Comparison of ENCODE assay signal across 15 cellular contexts in genomic region chr13:41639955-41640780, GRCh38.
DNase-seq lines count a peak whose midpoint lies in the region; TF ChIP-seq lines count a peak whose summit lies in the region.
"Had no signal": no experiment of that assay in that cellular context is flagged by ENCODE, and none has a peak within 500 bp of the region (broad histone marks: within the 10 kb centered on the region; RNA-seq: fewer than 3 reads in every experiment).

No MANE protein-coding gene starts in this region.

- H3K4me1 Mint-ChIP-seq in Caco-2 (ENCODE audit: low read depth, unreplicated experiment) = peaks cover 64% of the 10 kb centered on the region

- H4K20me1 ChIP-seq in OCI-LY7 (ENCODE audit: insufficient read depth, low read length) = no peaks in the 10 kb centered on the region

- no peaks in the 10 kb centered on the region for H3K36me3 ChIP-seq in Caco-2 (ENCODE audit: control insufficient read depth, insufficient read depth, low read length)
- no peaks in the 10 kb centered on the region for H3K36me3 ChIP-seq in SK-N-MC (ENCODE audit: insufficient read depth, low read length)
- H3K36me3 ChIP-seq in right atrium auricular region = no peaks in the 10 kb centered on the region
- H3K36me3 ChIP-seq in OCI-LY7 (ENCODE audit: insufficient read depth, low read length) = no peaks in the 10 kb centered on the region

- H3K9me2 ChIP-seq in OCI-LY7 (ENCODE audit: insufficient read depth, low read length) = no peaks in the 10 kb centered on the region

- no peaks in the 10 kb centered on the region for H3K27me3 Mint-ChIP-seq in Caco-2 (ENCODE audit: insufficient read depth, unreplicated experiment)
- H3K27me3 Mint-ChIP-seq: activated CD4-positive, alpha-beta T cell treated with anti-CD3 and anti-CD28 coated beads, Interleukin-2, amount 10 ng/mL, durations not matched to agents 24 days and 14 days; T-cell had no signal

- peaks cover 44% of the 10 kb centered on the region for H3K4me1 ChIP-seq in Caco-2
- H3K4me1 ChIP-seq in right atrium auricular region = peaks cover 0 to 31% of the 10 kb centered on the region in 2 donors
- H3K4me1 ChIP-seq in OCI-LY7 (ENCODE audit: insufficient read depth, low read length, poor library complexity, severe bottlenecking) = peaks cover 34% of the 10 kb centered on the region

- H3K36me3 Mint-ChIP-seq in Caco-2 (ENCODE audit: insufficient read depth, unreplicated experiment) = peaks cover 5% of the 10 kb centered on the region

- H2AFZ ChIP-seq in OCI-LY7 (ENCODE audit: low read length) = no peak overlapping the region

- H3K4me3 ChIP-seq in Caco-2 (ENCODE audit: low read depth, low read length) = no peak overlapping the region
- no peak overlapping the region for H3K4me3 ChIP-seq in SK-N-MC
- no peak overlapping the region for H3K4me3 ChIP-seq in right atrium auricular region
- H3K4me3 ChIP-seq in OCI-LY7 (ENCODE audit: low read depth, low read length, poor library complexity, severe bottlenecking) = no peak overlapping the region

- TF ChIP-seq CTCF in Caco-2 (IDR thresholded peaks at IDR 0.05; ENCODE audit: insufficient read depth in 1 of 2, low read depth in 1 of 2, low read length in 1 of 2, severe bottlenecking in 1 of 2, unreplicated experiment in 1 of 2) (no peak), right atrium auricular region (IDR thresholded peaks at IDR 0.05) (no peak), OCI-LY7 (conservative IDR thresholded peaks at IDR 0.05; ENCODE audit: low read length) (no peak)

- peak overlapping the region; percentile 87 for H3K27ac Mint-ChIP-seq in Caco-2 (ENCODE audit: unreplicated experiment)
- H3K27ac Mint-ChIP-seq: activated CD4-positive, alpha-beta T cell treated with anti-CD3 and anti-CD28 coated beads, Interleukin-2, amount 10 ng/mL, durations not matched to agents 24 days and 14 days; activated T-helper 2 cell treated with anti-CD3 and anti-CD28 coated beads, Interferon-gamma antibody, Interleukin-2, Interleukin-4, amounts not matched to agents 10 μg/mL and 5 μg/mL and 100 μg/mL, durations not matched to agents 14 hours and 24 hours and 36 hours; T-cell had no signal

- POLR2A ChIA-PET in Caco-2 (lab: Charles Lee) = no interaction called here
- POLR2A ChIA-PET in OCI-LY7 (lab: Charles Lee) = no interaction called here

- no peak overlapping the region for H3K9ac ChIP-seq in SK-N-MC (ENCODE audit: insufficient read length)

- CTCF ChIA-PET in Caco-2 (lab: Charles Lee) (no interaction called here), OCI-LY7 (lab: Charles Lee; ENCODE audit: unreplicated experiment) (no interaction called here)

- no peak overlapping the region for H3K4me3 Mint-ChIP-seq in Caco-2 (ENCODE audit: unreplicated experiment)
- H3K4me3 Mint-ChIP-seq: activated CD4-positive, alpha-beta T cell treated with anti-CD3 and anti-CD28 coated beads, Interleukin-2, amount 10 ng/mL, durations not matched to agents 24 days and 14 days; naive B cell; T-cell had no signal

- DNase-seq in Caco-2 (peak in 1 of 2 experiments; percentile 50), SK-N-MC (ENCODE audit: low read depth, low spot score) (peak; percentile 32), right atrium auricular region (ENCODE audit: low spot score) (no peak), retina (peak; percentile 14), OCI-LY7 (ENCODE audit: low spot score) (no peak), NCI-H1694 (lab: John Stamatoyannopoulos, UW) (no peak), cerebellar cortex (ENCODE audit: low spot score) (no peak)
- no peak for DNase-seq in stimulated activated naive CD4-positive, alpha-beta T cell treated with Interleukin-2 at 50 U/mL for 16 hours (lab: John Stamatoyannopoulos, UW)
- DNase-seq: activated CD4-positive, alpha-beta T cell treated with anti-CD3 and anti-CD28 coated beads, Interleukin-2, amount 10 ng/mL, durations not matched to agents 24 days and 14 days; caudate nucleus; H7; naive B cell; NCI-H2081; T-cell had no signal

- peak overlapping the region; percentile 52; the same call in 1 of the 2 replicates for H3K27ac ChIP-seq in SK-N-MC
- H3K27ac ChIP-seq in right atrium auricular region = peak overlapping the region; percentile 36 to 60
- no peak overlapping the region for H3K27ac ChIP-seq in OCI-LY7 (ENCODE audit: low read depth, low read length, poor library complexity, severe bottlenecking)

- no peaks in the 10 kb centered on the region for H3K27me3 ChIP-seq in Caco-2 (replicated peaks; ENCODE audit: control insufficient read depth, insufficient read depth, low read length)
- no peaks in the 10 kb centered on the region for H3K27me3 ChIP-seq in right atrium auricular region

- no peaks in the 10 kb centered on the region for H3K79me2 ChIP-seq in OCI-LY7 (ENCODE audit: insufficient read depth, low read depth, low read length)

- intact Hi-C loops in Caco-2 (cut with micrococcal nuclease; ENCODE audit: unreplicated experiment) = loop anchor here (1.0 kb wide), 1 partner anchor 27 kb away; no protein-coding TSS in a partner anchor
- intact Hi-C loops in OCI-LY7 (cut with micrococcal nuclease; ENCODE audit: unreplicated experiment) = no loop called here

- no peaks in the 10 kb centered on the region for H3K9me3 Mint-ChIP-seq in Caco-2 (ENCODE audit: unreplicated experiment)
- H3K9me3 Mint-ChIP-seq: activated CD4-positive, alpha-beta T cell treated with anti-CD3 and anti-CD28 coated beads, Interleukin-2, amount 10 ng/mL, durations not matched to agents 24 days and 14 days; activated T-helper 2 cell treated with anti-CD3 and anti-CD28 coated beads, Interferon-gamma antibody, Interleukin-2, Interleukin-4, amounts not matched to agents 10 μg/mL and 5 μg/mL and 100 μg/mL, durations not matched to agents 14 hours and 24 hours and 36 hours; naive B cell; T-cell had no signal

- H3K9me3 ChIP-seq in Caco-2 (no peaks in the 10 kb centered on the region), SK-N-MC (ENCODE audit: low read depth, low read length) (no peaks in the 10 kb centered on the region), right atrium auricular region (no peaks in the 10 kb centered on the region), OCI-LY7 (ENCODE audit: low read length) (no peaks in the 10 kb centered on the region)

- TSS peak; percentile 94 for BruUV-seq in Caco-2 (replicated peaks; lab: Mats Ljungman, UMichigan)
- no TSS peak for BruUV-seq in OCI-LY7 (replicated peaks; lab: Mats Ljungman, UMichigan)

- no peak overlapping the region for H3K4me2 ChIP-seq in OCI-LY7 (ENCODE audit: low read length)

Comparison
In these comparisons a context has a peak if more than half of its experiments do, and no peak if none do; other contexts are left out.
1. DNase-seq: peak in SK-N-MC (single experiment) and retina (single experiment); none in right atrium auricular region (single experiment), OCI-LY7 (single experiment), NCI-H1694 (single experiment), stimulated activated naive CD4-positive, alpha-beta T cell treated with Interleukin-2 at 50 U/mL for 16 hours (single experiment) and cerebellar cortex (single experiment).